In the genomic region with DNA sequence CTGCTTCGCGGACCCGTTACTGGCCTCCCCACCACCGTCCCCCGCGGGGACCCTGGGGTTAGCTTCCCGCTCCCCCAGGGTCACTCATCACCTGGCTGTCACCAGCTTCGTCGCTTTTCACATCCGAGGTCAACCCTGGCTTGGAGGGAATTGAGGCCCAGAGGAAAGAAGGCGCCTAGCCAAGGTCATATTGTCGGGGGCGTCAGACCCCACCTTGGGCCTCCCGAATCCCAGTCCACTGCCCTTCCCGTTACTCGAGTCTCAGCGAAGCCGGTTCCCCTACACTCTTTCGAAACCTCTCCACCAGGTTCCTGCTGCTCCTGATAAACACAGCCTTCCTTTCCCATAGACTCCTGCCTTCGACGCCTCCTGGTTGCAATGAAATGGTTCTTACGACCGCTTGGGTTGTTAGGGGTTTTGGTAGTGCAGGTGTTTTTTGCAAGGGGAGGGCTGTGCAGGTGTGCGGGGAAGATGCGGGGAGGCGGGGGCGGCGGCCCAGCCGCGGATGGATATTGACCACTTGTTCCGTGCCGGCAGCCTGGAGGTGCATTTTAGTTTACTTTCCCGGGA, we compare ENCODE assay signal across 8 cellular contexts. TPM values are rescaled to one million over a fixed set of nuclear protein-coding genes. Genes with fewer than 3 reads are reported as not detected.
DNase-seq lines count a peak whose midpoint lies in the region; ATAC-seq and TF ChIP-seq lines count a peak whose summit lies in the region.

No MANE protein-coding gene starts in this region.

- no peak for DNase-seq in CD4-positive, alpha-beta memory T cell
- peak in 1 of 2 donors; percentile 49 for DNase-seq in foreskin fibroblast

- H3K27ac ChIP-seq in CD4-positive, alpha-beta memory T cell (ENCODE audit: low read depth, low read length), result peak overlapping the region; percentile 64
- H3K27ac ChIP-seq in VCaP (peak overlapping the region; percentile 81), rectal smooth muscle tissue (ENCODE audit: low read depth, low read length) (no peak overlapping the region)

- no peaks in the 10 kb centered on the region for H3K36me3 ChIP-seq in CD4-positive, alpha-beta memory T cell (ENCODE audit: insufficient read depth, low read length)
- no peaks in the 10 kb centered on the region for H3K36me3 ChIP-seq in rectal smooth muscle tissue (ENCODE audit: control insufficient read depth, insufficient read depth, low read length)

- peak; percentile 11 for ATAC-seq in HG02798 (IDR thresholded peaks at IDR 0.05; ENCODE audit: poor library complexity, unreplicated experiment)
- no peak for ATAC-seq in GM19023 (IDR thresholded peaks at IDR 0.05; ENCODE audit: unreplicated experiment)
- ATAC-seq in HG03139 (IDR thresholded peaks at IDR 0.05; ENCODE audit: unreplicated experiment), result no peak
- no peak for ATAC-seq in GM19324 (IDR thresholded peaks at IDR 0.05; ENCODE audit: low FRiP score, unreplicated experiment)

- H3K27me3 ChIP-seq in CD4-positive, alpha-beta memory T cell (ENCODE audit: insufficient read depth, low read length), result no peaks in the 10 kb centered on the region
- H3K27me3 ChIP-seq in rectal smooth muscle tissue (ENCODE audit: control insufficient read depth, insufficient read depth, low read length), result no peaks in the 10 kb centered on the region

- H3K36me3 Mint-ChIP-seq in CD4-positive, alpha-beta memory T cell, result peaks cover 0 to 6% of the 10 kb centered on the region in 2 donors

- H3K4me3 Mint-ChIP-seq in CD4-positive, alpha-beta memory T cell, result peak overlapping the region; percentile 90 to 97 (median 94)

- H3K4me3 ChIP-seq in CD4-positive, alpha-beta memory T cell (ENCODE audit: low read length in 2 of 2), result peak overlapping the region; percentile 54 to 62
- H3K4me3 ChIP-seq in foreskin fibroblast (ENCODE audit: low read depth in 1 of 2, low read length in 2 of 2) (peak overlapping the region; percentile 79 to 89), rectal smooth muscle tissue (ENCODE audit: low read length) (peak overlapping the region; percentile 69)

- intact Hi-C loops in CD4-positive, alpha-beta memory T cell (cut with micrococcal nuclease), result loop anchor here (2.0 kb wide), 2 partner anchors 23 to 35 kb away; a partner anchor contains a TSS

- peak overlapping the region; percentile 85 to 97 (median 88) for H3K27ac Mint-ChIP-seq in CD4-positive, alpha-beta memory T cell

- POLR2A ChIA-PET in CD4-positive, alpha-beta memory T cell (lab: Charles Lee; ENCODE audit: partially characterized antibody), result interaction anchor here (1.0 to 1.8 kb wide), 5 partner anchors 11 to 101 kb away, joined by 3 to 10 read pairs (median 4); a partner anchor contains a TSS

- peaks cover 22% of the 10 kb centered on the region for H3K4me1 ChIP-seq in CD4-positive, alpha-beta memory T cell (ENCODE audit: insufficient read depth, low read length)
- peaks cover 6% of the 10 kb centered on the region for H3K4me1 ChIP-seq in rectal smooth muscle tissue (ENCODE audit: control insufficient read depth, insufficient read depth, low read length)

- TF ChIP-seq CTCF in VCaP (conservative IDR thresholded peaks at IDR 0.05) (peak; percentile 30), foreskin fibroblast (IDR thresholded peaks at IDR 0.05; ENCODE audit: low read depth, low read length) (no peak)

- no peaks in the 10 kb centered on the region for H3K27me3 Mint-ChIP-seq in CD4-positive, alpha-beta memory T cell

- CTCF ChIA-PET in CD4-positive, alpha-beta memory T cell (lab: Charles Lee; ENCODE audit: partially characterized antibody), result interaction anchor here (0.6 to 3.2 kb wide), 2 partner anchors 49 to 102 kb away, joined by 3 to 25 read pairs; a partner anchor contains a TSS

- H3K9me3 ChIP-seq in CD4-positive, alpha-beta memory T cell (ENCODE audit: control insufficient read depth in 1 of 2, low read length in 2 of 2), result no peaks in the 10 kb centered on the region

- peaks cover 19 to 27% (median 23%) of the 10 kb centered on the region in 4 donors for H3K4me1 Mint-ChIP-seq in CD4-positive, alpha-beta memory T cell

- peaks cover 0 to 3% (median 0%) of the 10 kb centered on the region in 8 donors for H3K9me3 Mint-ChIP-seq in CD4-positive, alpha-beta memory T cell

- H3K9ac ChIP-seq in rectal smooth muscle tissue (ENCODE audit: low read length), result no peak overlapping the region

RNA-seq across cellular contexts. Expression of a gene that starts 0.6 kb away (rescaled TPM):
- total RNA-seq in CD4-positive, alpha-beta memory T cell, result 10 to 100 TPM; 24.2 to 24.8 TPM
- 1 to 10 TPM; 6.1 to 9.9 TPM for polyA plus RNA-seq in CD4-positive, alpha-beta memory T cell

RNA-seq across cellular contexts. Expression of a gene that starts 22.5 kb away (rescaled TPM):
- total RNA-seq in CD4-positive, alpha-beta memory T cell, result not detected
- polyA plus RNA-seq in CD4-positive, alpha-beta memory T cell, result not detected

RNA-seq across cellular contexts. Expression of a gene that starts 35.0 kb away (rescaled TPM):
- 100 to 1,000 TPM; 113 to 130 TPM for total RNA-seq in CD4-positive, alpha-beta memory T cell
- polyA plus RNA-seq in CD4-positive, alpha-beta memory T cell, result 100 to 1,000 TPM; 382 to 433 TPM

RNA-seq across cellular contexts. Expression of a gene that starts 46.8 kb away (rescaled TPM):
- 10 to 100 TPM; 72.9 to 73.0 TPM for total RNA-seq in CD4-positive, alpha-beta memory T cell
- polyA plus RNA-seq in CD4-positive, alpha-beta memory T cell, result 100 to 1,000 TPM; 132 to 171 TPM
